8 cellular contexts compared by ENCODE assay signal in genomic region chr6:100001915-100002388, GRCh38. TPM values are rescaled to one million over a fixed set of nuclear protein-coding genes. Genes with fewer than 3 reads are reported as not detected.
A peak's percentile ranks its signal among the peaks of the same experiment; 100 is the strongest.
DNase-seq lines count a peak whose midpoint lies in the region; ATAC-seq and TF ChIP-seq lines count a peak whose summit lies in the region.

No MANE protein-coding gene starts in this region.

- no peaks in the 10 kb centered on the region for H3K4me1 ChIP-seq in prostate gland (replicated peaks)

- H3K27me3 Mint-ChIP-seq in activated T-cell treated with anti-CD3 and anti-CD28 coated beads, Interleukin-2, amount 50 U/mL, for 72 hours (ENCODE audit: low read depth) = peaks cover 26% of the 10 kb centered on the region

- no peak overlapping the region for H3K27ac ChIP-seq in prostate gland

- TF ChIP-seq CTCF in prostate gland (IDR thresholded peaks at IDR 0.05) (peak; percentile 51 to 66 (median 60)), omental fat pad (IDR thresholded peaks at IDR 0.05) (peak in 1 of 3 donors; percentile 42)

- no peaks in the 10 kb centered on the region for H3K36me3 ChIP-seq in prostate gland

- no peak overlapping the region for H3K4me3 ChIP-seq in prostate gland

- H3K9me3 ChIP-seq in prostate gland = no peaks in the 10 kb centered on the region

- H3K27ac Mint-ChIP-seq in activated T-cell treated with anti-CD3 and anti-CD28 coated beads, Interleukin-2, amount 50 U/mL, for 72 hours = no peak overlapping the region

- no peaks in the 10 kb centered on the region for H3K9me3 Mint-ChIP-seq in activated T-cell treated with anti-CD3 and anti-CD28 coated beads, Interleukin-2, amount 50 U/mL, for 72 hours

- H3K27me3 ChIP-seq in prostate gland (replicated peaks; ENCODE audit: insufficient read depth) = no peaks in the 10 kb centered on the region

- ATAC-seq in GM21619 (IDR thresholded peaks at IDR 0.05; ENCODE audit: unreplicated experiment) (peak; percentile 93), omental fat pad (ENCODE audit: low FRiP score) (no peak)
- ATAC-seq in activated T-cell treated with anti-CD3 and anti-CD28 coated beads, Interleukin-2, amount 50 U/mL, for 72 hours (replicated peaks in 1 of 2) = peak; percentile 37 to 52

- DNase-seq in GM04503 (ENCODE audit: low read depth) (peak; percentile 13), HT1080 (ENCODE audit: low read depth) (peak; percentile 50), NOMO-1 treated with dmso at 0.1 percent for 144 hours (lab: John Stamatoyannopoulos, UW; ENCODE audit: unreplicated experiment) (peak; percentile 33), glomerular endothelial cell (ENCODE audit: extremely low read depth, low read depth, low spot score) (peak; percentile 25), prostate gland (ENCODE audit: low spot score) (peak; percentile 16), omental fat pad (ENCODE audit: low spot score) (no peak)
- DNase-seq in activated T-cell treated with anti-CD3 and anti-CD28 coated beads, Interleukin-2, amount 50 U/mL, for 72 hours = peak; percentile 18 to 30

- intact Hi-C loops in prostate gland (cut with DNase I) = loop anchor here (2.0 kb wide), 1 partner anchor 97 kb away; no protein-coding TSS in a partner anchor

- H3K4me1 Mint-ChIP-seq in activated T-cell treated with anti-CD3 and anti-CD28 coated beads, Interleukin-2, amount 50 U/mL, for 72 hours (ENCODE audit: low read depth) = no peaks in the 10 kb centered on the region

- WGBS in prostate gland = 0% methylated on average over 3 of the region's 3 CpGs

- H3K36me3 Mint-ChIP-seq in activated T-cell treated with anti-CD3 and anti-CD28 coated beads, Interleukin-2, amount 50 U/mL, for 72 hours (ENCODE audit: insufficient read depth in 2 of 2) = no peaks in the 10 kb centered on the region

- no peak overlapping the region for H3K4me3 Mint-ChIP-seq in activated T-cell treated with anti-CD3 and anti-CD28 coated beads, Interleukin-2, amount 50 U/mL, for 72 hours

- TF ChIP-seq POLR2A in prostate gland (IDR thresholded peaks at IDR 0.05) = no peak

RNA-seq across cellular contexts. Expression of gene MCHR2, which starts 7.9 kb away (rescaled TPM):
- not detected in 2 replicates for total RNA-seq in HT1080 (2014; rRNA removed; shearing (Covaris generic))
- polyA plus RNA-seq in HT1080 (2015; cell fraction: cytosol; rRNA removed) = not detected in 2 replicates
- not detected in 2 replicates for polyA plus RNA-seq in HT1080 (2015; cell fraction: nucleus; rRNA removed)
- total RNA-seq in activated T-cell treated with anti-CD3 and anti-CD28 coated beads, Interleukin-2, amount 50 U/mL, for 72 hours = not detected
- not detected in 2 replicates for total RNA-seq in glomerular endothelial cell
- not detected for total RNA-seq in prostate gland
- not detected for total RNA-seq in omental fat pad
